ENCODE assay signal across 1 cellular context in genomic region chr2:48266698-48267097, GRCh38.
TF ChIP-seq lines count a peak whose summit lies in the region.

No MANE protein-coding gene starts in this region.

TF ChIP-seq in GM23338, 12 proteins besides CTCF, POLR2A, EP300 and RAD21 (continued from another document):
- TF ChIP-seq ZNF462 (CRISPR knock-in tag; IDR thresholded peaks at IDR 0.05) (no peak), ETS1 (IDR thresholded peaks at IDR 0.05) (no peak), CREB1 (CRISPR knock-in tag; IDR thresholded peaks at IDR 0.05; ENCODE audit: low read depth) (no peak), EZH2phosphoT487 (IDR thresholded peaks at IDR 0.05; ENCODE audit: unreplicated experiment) (no peak), POLR2AphosphoS5 (IDR thresholded peaks at IDR 0.05; ENCODE audit: low read depth) (no peak), REST (IDR thresholded peaks at IDR 0.05; ENCODE audit: unreplicated experiment) (no peak), STAT1 (IDR thresholded peaks at IDR 0.05; ENCODE audit: unreplicated experiment) (no peak), JUNB (IDR thresholded peaks at IDR 0.05; ENCODE audit: unreplicated experiment) (no peak), ZNF114 (CRISPR knock-in tag; IDR thresholded peaks at IDR 0.05) (no peak), NANOG (IDR thresholded peaks at IDR 0.05; ENCODE audit: borderline replicate concordance) (no peak)
